In the genomic region with DNA sequence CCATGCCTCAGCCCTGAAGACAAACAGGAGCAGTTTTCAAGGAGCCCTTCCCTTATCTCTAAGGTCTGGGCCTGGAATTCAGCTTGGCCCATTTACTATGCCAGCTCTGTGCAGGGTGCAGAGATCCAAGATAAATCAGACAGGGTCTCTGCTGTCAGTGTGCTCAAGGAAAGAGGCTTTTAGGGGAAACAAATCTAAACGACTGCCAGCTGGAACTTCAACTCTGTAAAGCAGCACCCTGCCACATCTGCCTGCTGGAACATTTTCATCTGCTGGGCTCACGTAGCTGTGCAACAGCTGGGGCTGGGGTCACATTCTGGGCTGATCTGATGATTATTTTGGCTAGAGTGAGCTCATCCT, we compare ENCODE assay signal across 18 cellular contexts. TPM values are rescaled to one million over a fixed set of nuclear protein-coding genes. Genes with fewer than 3 reads are reported as not detected.
DNase-seq lines count a peak whose midpoint lies in the region; ATAC-seq and TF ChIP-seq lines count a peak whose summit lies in the region.
"Had no signal": no experiment of that assay in that cellular context is flagged by ENCODE, and none has a peak within 500 bp of the region (broad histone marks: within the 10 kb centered on the region; RNA-seq: fewer than 3 reads in every experiment).

No MANE protein-coding gene starts in this region.

- H3K4me1 Mint-ChIP-seq in progenitor cell of endocrine pancreas (ENCODE audit: low read depth) (peaks cover 60% of the 10 kb centered on the region), GM23338 (no peaks in the 10 kb centered on the region), CD14-positive monocyte (peaks cover 20% of the 10 kb centered on the region)
- peaks cover 7% of the 10 kb centered on the region for H3K4me1 Mint-ChIP-seq in activated CD4-positive, alpha-beta T cell treated with anti-CD3 and anti-CD28 coated beads, Interleukin-2, amount 10 ng/mL, durations not matched to agents 7 days and 5 days

- ATAC-seq in body of pancreas (peak; percentile 30), left colon (peak; percentile 7), GM23338 (no peak)

- no peaks in the 10 kb centered on the region for H4K20me1 ChIP-seq in GM23338 (replicated peaks; ENCODE audit: insufficient read depth)

- peaks cover 3% of the 10 kb centered on the region for H3K9me3 Mint-ChIP-seq in progenitor cell of endocrine pancreas (ENCODE audit: low read depth)
- H3K9me3 Mint-ChIP-seq in GM23338, result no peaks in the 10 kb centered on the region
- no peaks in the 10 kb centered on the region for H3K9me3 Mint-ChIP-seq in CD14-positive monocyte
- H3K9me3 Mint-ChIP-seq in activated CD4-positive, alpha-beta T cell treated with anti-CD3 and anti-CD28 coated beads, Interleukin-2, amount 10 ng/mL, durations not matched to agents 7 days and 5 days, result no peaks in the 10 kb centered on the region
- H3K9me3 Mint-ChIP-seq: immature natural killer cell had no signal

- H3F3A ChIP-seq in GM23338 (replicated peaks; ENCODE audit: low read depth), result no peaks in the 10 kb centered on the region

- no peak overlapping the region for H3K4me2 ChIP-seq in GM23338

- TF ChIP-seq POLR2A in body of pancreas (IDR thresholded peaks at IDR 0.05), result no peak

- intact Hi-C loops in body of pancreas (cut with DNase I), result no loop called here
- intact Hi-C loops in left colon (cut with DNase I, micrococcal nuclease), result no loop called here
- intact Hi-C loops in CD14-positive monocyte (cut with micrococcal nuclease), result no loop called here

- H3K27ac Mint-ChIP-seq in progenitor cell of endocrine pancreas (peak overlapping the region; percentile 99), GM23338 (no peak overlapping the region), CD14-positive monocyte (no peak overlapping the region)
- H3K27ac Mint-ChIP-seq in activated CD4-positive, alpha-beta T cell treated with anti-CD3 and anti-CD28 coated beads, Interleukin-2, amount 10 ng/mL, durations not matched to agents 7 days and 5 days, result no peak overlapping the region
- H3K27ac Mint-ChIP-seq: H9, immature natural killer cell had no signal

- no peaks in the 10 kb centered on the region for H3K27me3 Mint-ChIP-seq in progenitor cell of endocrine pancreas
- peaks cover 3% of the 10 kb centered on the region for H3K27me3 Mint-ChIP-seq in GM23338 (ENCODE audit: insufficient read depth, low read depth, poor library complexity)
- H3K27me3 Mint-ChIP-seq in CD14-positive monocyte (ENCODE audit: low read depth in 3 of 3), result peaks cover 2 to 6% (median 4%) of the 10 kb centered on the region in 3 donors
- H3K27me3 Mint-ChIP-seq in activated CD4-positive, alpha-beta T cell treated with anti-CD3 and anti-CD28 coated beads, Interleukin-2, amount 10 ng/mL, durations not matched to agents 7 days and 5 days, result peaks cover 6% of the 10 kb centered on the region

- H3K9me2 ChIP-seq in GM23338 (ENCODE audit: insufficient read depth), result no peaks in the 10 kb centered on the region

- H3K36me3 Mint-ChIP-seq in progenitor cell of endocrine pancreas (ENCODE audit: insufficient read depth), result peaks cover 1% of the 10 kb centered on the region
- H3K36me3 Mint-ChIP-seq in GM23338 (ENCODE audit: low read depth), result no peaks in the 10 kb centered on the region
- H3K36me3 Mint-ChIP-seq in CD14-positive monocyte, result no peaks in the 10 kb centered on the region
- H3K36me3 Mint-ChIP-seq in activated CD4-positive, alpha-beta T cell treated with anti-CD3 and anti-CD28 coated beads, Interleukin-2, amount 10 ng/mL, durations not matched to agents 7 days and 5 days (ENCODE audit: low read depth), result no peaks in the 10 kb centered on the region
- H3K36me3 Mint-ChIP-seq: immature natural killer cell had no signal

- POLR2A ChIA-PET in activated CD4-positive, alpha-beta T cell treated with anti-CD3 and anti-CD28 coated beads, Interleukin-2, amount 10 ng/mL, durations not matched to agents 7 days and 5 days (lab: Charles Lee), result no interaction called here

- no peak overlapping the region; the same call in 1 of the 2 replicates for H2AFZ ChIP-seq in GM23338

- 0 to 7% methylated on average over 2 of the region's 2 CpGs for WGBS in body of pancreas, 2 donors

- CTCF ChIA-PET in activated CD4-positive, alpha-beta T cell treated with anti-CD3 and anti-CD28 coated beads, Interleukin-2, amount 10 ng/mL, durations not matched to agents 7 days and 5 days (lab: Charles Lee), result no interaction called here

- TF ChIP-seq CTCF in body of pancreas (IDR thresholded peaks at IDR 0.05) (no peak), progenitor cell of endocrine pancreas (IDR thresholded peaks at IDR 0.05; ENCODE audit: unreplicated experiment) (no peak), GM23338 (conservative IDR thresholded peaks at IDR 0.05; ENCODE audit: low read depth in 2 of 2) (no peak), CD14-positive monocyte (IDR thresholded peaks at IDR 0.05) (no peak)

- H3K36me3 ChIP-seq in HUES48 (ENCODE audit: control insufficient read depth, insufficient read depth, low read length), result no peaks in the 10 kb centered on the region
- H3K36me3 ChIP-seq in body of pancreas (replicated peaks in 1 of 2; ENCODE audit: insufficient read depth in 1 of 2, low read depth in 2 of 2), result no peaks in the 10 kb centered on the region
- no peaks in the 10 kb centered on the region for H3K36me3 ChIP-seq in GM23338 (ENCODE audit: insufficient read depth)

- H3K9ac ChIP-seq in HUES48 (ENCODE audit: low read depth, low read length), result no peak overlapping the region

- H3K4me1 ChIP-seq in HUES48 (ENCODE audit: control insufficient read depth, insufficient read depth, low read length) (no peaks in the 10 kb centered on the region), body of pancreas (peaks cover 77% of the 10 kb centered on the region), GM23338 (ENCODE audit: insufficient read depth) (no peaks in the 10 kb centered on the region)

- H3K27me3 ChIP-seq in HUES48 (ENCODE audit: control insufficient read depth, insufficient read depth, low read length), result no peaks in the 10 kb centered on the region
- H3K27me3 ChIP-seq in body of pancreas, result no peaks in the 10 kb centered on the region
- no peaks in the 10 kb centered on the region for H3K27me3 ChIP-seq in GM23338 (ENCODE audit: insufficient read depth)

- H3K4me3 ChIP-seq in HUES48 (ENCODE audit: low read depth, low read length), result no peak overlapping the region
- no peak overlapping the region for H3K4me3 ChIP-seq in body of pancreas
- H3K4me3 ChIP-seq in GM23338, result no peak overlapping the region

- H3K4me3 Mint-ChIP-seq in progenitor cell of endocrine pancreas (ENCODE audit: low read depth), result peak overlapping the region; percentile 54
- no peak overlapping the region for H3K4me3 Mint-ChIP-seq in GM23338
- H3K4me3 Mint-ChIP-seq in CD14-positive monocyte, result no peak overlapping the region
- H3K4me3 Mint-ChIP-seq in activated CD4-positive, alpha-beta T cell treated with anti-CD3 and anti-CD28 coated beads, Interleukin-2, amount 10 ng/mL, durations not matched to agents 7 days and 5 days, result no peak overlapping the region
- H3K4me3 Mint-ChIP-seq: H9, immature natural killer cell had no signal

- H3K27ac ChIP-seq in HUES48 (ENCODE audit: low read depth, low read length) (peak overlapping the region; percentile 34), body of pancreas (peak overlapping the region; percentile 87 to 95 (median 92)), GM23338 (ENCODE audit: low read depth) (no peak overlapping the region)

- H3K9me3 ChIP-seq in HUES48 (ENCODE audit: control insufficient read depth, insufficient read depth, low read length), result no peaks in the 10 kb centered on the region
- no peaks in the 10 kb centered on the region for H3K9me3 ChIP-seq in body of pancreas

- DNase-seq in body of pancreas, result peak in 2 of 4 donors; percentile 31 to 48
- DNase-seq in left colon, result peak in 1 of 2 donors; percentile 26
- DNase-seq in progenitor cell of endocrine pancreas (ENCODE audit: low spot score, unreplicated experiment), result no peak
- no peak for DNase-seq in GM23338 (ENCODE audit: low spot score)
- no peak for DNase-seq in CD14-positive monocyte (ENCODE audit: low spot score)
- no peak for DNase-seq in HPDE6-E6E7 (ENCODE audit: extremely low spot score)
- no peak for DNase-seq in activated CD4-positive, alpha-beta T cell treated with anti-CD3 and anti-CD28 coated beads, Interleukin-2, amount 10 ng/mL, durations not matched to agents 7 days and 5 days
- DNase-seq: activated CD4-positive, alpha-beta T cell treated with anti-CD3 and anti-CD28 coated beads, Interleukin-2, amount 50 U/mL, for 48 hours; activated effector memory CD4-positive, alpha-beta T cell treated with Interleukin-2 at 50 U/mL for 16 hours; H9; immature natural killer cell; NCI-H1092; NCI-H446; stimulated activated CD4-positive, alpha-beta T cell treated with anti-CD3 and anti-CD28 coated beads, Interleukin-4, amount 100 ng/mL, for 24 hours; stimulated activated naive CD4-positive, alpha-beta T cell treated with Interleukin-2 at 50 U/mL for 16 hours had no signal

- H3K79me2 ChIP-seq in GM23338 (replicated peaks; ENCODE audit: insufficient read depth), result no peaks in the 10 kb centered on the region

TF ChIP-seq in GM23338, 12 proteins besides CTCF, POLR2A, EP300 and RAD21 (continues in another document):
- no peak for TF ChIP-seq ZNF331 (CRISPR knock-in tag; IDR thresholded peaks at IDR 0.05; ENCODE audit: low read depth)
- TF ChIP-seq NANOG (IDR thresholded peaks at IDR 0.05; ENCODE audit: borderline replicate concordance), result no peak
- TF ChIP-seq, protein P1, sequence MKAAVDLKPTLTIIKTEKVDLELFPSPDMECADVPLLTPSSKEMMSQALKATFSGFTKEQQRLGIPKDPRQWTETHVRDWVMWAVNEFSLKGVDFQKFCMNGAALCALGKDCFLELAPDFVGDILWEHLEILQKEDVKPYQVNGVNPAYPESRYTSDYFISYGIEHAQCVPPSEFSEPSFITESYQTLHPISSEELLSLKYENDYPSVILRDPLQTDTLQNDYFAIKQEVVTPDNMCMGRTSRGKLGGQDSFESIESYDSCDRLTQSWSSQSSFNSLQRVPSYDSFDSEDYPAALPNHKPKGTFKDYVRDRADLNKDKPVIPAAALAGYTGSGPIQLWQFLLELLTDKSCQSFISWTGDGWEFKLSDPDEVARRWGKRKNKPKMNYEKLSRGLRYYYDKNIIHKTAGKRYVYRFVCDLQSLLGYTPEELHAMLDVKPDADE (IDR thresholded peaks at IDR 0.05), result no peak

RNA-seq across cellular contexts. Expression of a gene that starts 19.8 kb away (rescaled TPM):
- 10 to 100 TPM; 21.4 to 40.5 TPM for total RNA-seq in body of pancreas
- total RNA-seq in left colon, result 100 to 1,000 TPM; 226 to 394 TPM
- 17.9 and 18.6 TPM in 2 replicates for total RNA-seq in progenitor cell of endocrine pancreas
- total RNA-seq in GM23338 (2014; rRNA removed; shearing (Covaris generic)), result not detected in 2 replicates
- polyA plus RNA-seq in GM23338 (2016; fragmentation: Nextera tagmentation; extraction: Ambion mirVana), result not detected in 2 replicates
- under 1 TPM in 1 of 2 donors, not detected in 1; 0.21 TPM for polyA plus RNA-seq in CD14-positive monocyte
- under 1 TPM in 1 of 2 experiments, not detected in 1; 0.47 TPM for total RNA-seq in activated CD4-positive, alpha-beta T cell treated with anti-CD3 and anti-CD28 coated beads, Interleukin-2, amount 10 ng/mL, durations not matched to agents 7 days and 5 days
- total RNA-seq: H9, HT1080 had no signal
- polyA plus RNA-seq: BJ, immature natural killer cell had no signal

Comparison
In these comparisons a context has a peak if more than half of its experiments do, and no peak if none do; other contexts are left out.
1. RNA of a gene that starts 19.8 kb away (total RNA-seq): 226 to 394 TPM in left colon, 21.4 to 40.5 TPM in body of pancreas and 17.9 to 18.6 TPM in progenitor cell of endocrine pancreas; 0.47 TPM in activated CD4-positive, alpha-beta T cell treated with anti-CD3 and anti-CD28 coated beads, Interleukin-2, amount 10 ng/mL, durations not matched to agents 7 days and 5 days and not detected in GM23338; every median in the first group is over 10 times any median in the second.